11 cellular contexts compared by ENCODE assay signal in the genomic region with DNA sequence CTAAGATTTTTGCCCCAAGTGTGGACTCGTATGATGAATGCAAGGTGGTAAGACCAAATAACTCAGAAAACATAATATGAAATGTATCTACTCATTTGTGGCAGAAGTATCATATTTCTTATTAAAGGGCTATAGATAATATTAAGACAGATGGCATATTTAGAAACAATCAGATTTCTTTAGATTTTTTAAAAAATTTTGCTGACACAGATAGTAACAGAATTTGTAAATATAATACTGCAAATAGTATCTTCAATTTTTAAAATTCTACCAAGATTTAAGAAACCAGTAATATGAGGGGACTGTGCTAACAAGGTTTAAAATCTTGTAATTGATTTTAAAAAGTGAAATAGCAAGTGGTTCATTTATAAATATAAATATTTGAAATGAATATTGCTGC.
"Had no signal": no experiment of that assay in that cellular context is flagged by ENCODE, and none has a peak within 500 bp of the region (broad histone marks: within the 10 kb centered on the region; RNA-seq: fewer than 3 reads in every experiment).

No MANE protein-coding gene starts in this region.

- H3K9me3 ChIP-seq: HAP-1 had no signal

- H3K36me3 ChIP-seq: HAP-1 had no signal

- ATAC-seq: GM23338, HCT116 had no signal

- H3K4me1 ChIP-seq: HAP-1 had no signal

- DNase-seq: GM23248, GOT3, H7, H9, HCEC 1CT, HFFc6 had no signal

- H3K4me3 Mint-ChIP-seq: GM23338, H9, HFFc6 had no signal

- H2AFZ ChIP-seq: GM23248, GM23338 had no signal

- H3K27ac ChIP-seq: GM23248 had no signal

- H3K4me2 ChIP-seq: GM23338 had no signal

- H3K27ac Mint-ChIP-seq: GM23338, HFFc6 had no signal

- H3K4me1 Mint-ChIP-seq: GM23338 had no signal

- FAIRE-seq: H1, H54 had no signal

- H3K9ac ChIP-seq: GM23248 had no signal

- H3K4me3 ChIP-seq: GM23248, GM23338, HAP-1 had no signal
